Comparison of ENCODE assay signal across 17 cellular contexts in genomic region chr15:48695088-48695834, GRCh38. TPM values are rescaled to one million over a fixed set of nuclear protein-coding genes. Genes with fewer than 3 reads are reported as not detected.
DNase-seq lines count a peak whose midpoint lies in the region; ATAC-seq, FAIRE-seq and TF ChIP-seq lines count a peak whose summit lies in the region.
"Had no signal": no experiment of that assay in that cellular context is flagged by ENCODE, and none has a peak within 500 bp of the region (broad histone marks: within the 10 kb centered on the region; RNA-seq: fewer than 3 reads in every experiment).

No MANE protein-coding gene starts in this region.

- H2AFZ ChIP-seq in ACC112 (ENCODE audit: low read length, unreplicated experiment) (no peak overlapping the region), HepG2 (ENCODE audit: low read length) (no peak overlapping the region)

- no peaks in the 10 kb centered on the region for H3K79me2 ChIP-seq in ACC112 (ENCODE audit: control insufficient read depth, insufficient read depth, low read length, unreplicated experiment)
- no peaks in the 10 kb centered on the region for H3K79me2 ChIP-seq in HepG2 (ENCODE audit: insufficient read depth, low read length)

- TF ChIP-seq RAD21 in HepG2 (CRISPR knock-in tag; IDR thresholded peaks at IDR 0.05): no peak

- H3K27ac ChIP-seq in ACC112 (ENCODE audit: low read depth, low read length) (peak overlapping the region; percentile 87), HepG2 (ENCODE audit: extremely low read length, insufficient read depth, low read length) (no peak overlapping the region)
- H3K27ac ChIP-seq: A549, heart left ventricle had no signal

- H3K4me3 ChIP-seq in ACC112 (ENCODE audit: low read depth, low read length): no peak overlapping the region
- no peak overlapping the region for H3K4me3 ChIP-seq in HepG2 (replicated peaks in 1 of 3; ENCODE audit: insufficient read depth in 1 of 3, low read depth in 2 of 3, low read length in 3 of 3)
- H3K4me3 ChIP-seq: A549, heart left ventricle, lung had no signal

- intact Hi-C loops in HepG2 (cut with micrococcal nuclease; ENCODE audit: unreplicated experiment): no loop called here

- no peak for TF ChIP-seq EP300 in HepG2 (IDR thresholded peaks at IDR 0.05; ENCODE audit: low read depth in 2 of 2, low read length in 2 of 2)
- TF ChIP-seq EP300 in HepG2 (CRISPR knock-in tag; IDR thresholded peaks at IDR 0.05; ENCODE audit: borderline replicate concordance): no peak

- H3K27me3 ChIP-seq in ACC112 (ENCODE audit: insufficient read depth, low read length) (no peaks in the 10 kb centered on the region), HepG2 (ENCODE audit: control insufficient read depth in 1 of 2, insufficient read depth in 2 of 2, low read length in 2 of 2) (no peaks in the 10 kb centered on the region)
- H3K27me3 ChIP-seq: heart left ventricle had no signal

- H3K36me3 ChIP-seq in ACC112 (ENCODE audit: insufficient read depth, low read length) (no peaks in the 10 kb centered on the region), HepG2 (replicated peaks in 1 of 2; ENCODE audit: control insufficient read depth in 1 of 2, insufficient read depth in 2 of 2, low read length in 2 of 2) (no peaks in the 10 kb centered on the region)
- H3K36me3 ChIP-seq: heart left ventricle had no signal

- H3K9ac ChIP-seq in HepG2 (ENCODE audit: insufficient read depth, low read depth, low read length): no peak overlapping the region

- in situ Hi-C loops in HepG2 (cut with HindIII; ENCODE audit: extremely low pct_ligation_motif_present, low pct_unique_long_range_greater_than_20kb): no loop called here

- TF ChIP-seq POLR2A in HepG2 (IDR thresholded peaks at IDR 0.05; ENCODE audit: insufficient read depth in 1 of 2, low read depth in 2 of 2, low read length in 2 of 2): no peak

- no peak for TF ChIP-seq CTCF in HepG2 (CRISPR knock-in tag; IDR thresholded peaks at IDR 0.05)

- CTCF ChIA-PET in HepG2 (lab: Yijun Ruan, JAX; ENCODE audit: low intra/inter-chr PET ratio, low total read pairs): no interaction called here

- no peaks in the 10 kb centered on the region for H3K9me3 ChIP-seq in HepG2 (ENCODE audit: low read length)
- H3K9me3 ChIP-seq: A549, heart left ventricle had no signal

- H3K4me1 ChIP-seq in ACC112 (ENCODE audit: control insufficient read depth, insufficient read depth, low read length, unreplicated experiment) (peaks cover 53% of the 10 kb centered on the region), HepG2 (ENCODE audit: insufficient read depth, low read length) (no peaks in the 10 kb centered on the region)
- H3K4me1 ChIP-seq: A549 had no signal

- no peak for ATAC-seq in stimulated activated naive CD8-positive, alpha-beta T cell treated with anti-CD3 and anti-CD28 coated beads, Interleukin-15, Interleukin-2, amounts not matched to agents 100 U/mL and 50 U/mL, for 24 hours
- no peak for ATAC-seq in HepG2
- ATAC-seq: A549, HCT116 had no signal

- POLR2A ChIA-PET in HepG2 (lab: Yijun Ruan, JAX): no interaction called here

- H4K20me1 ChIP-seq in HepG2 (ENCODE audit: insufficient read depth, low read length): no peaks in the 10 kb centered on the region

- no peak overlapping the region for H3K4me2 ChIP-seq in HepG2 (ENCODE audit: low read depth, low read length)
- H3K4me2 ChIP-seq: A549 had no signal

- FAIRE-seq in HepG2 (lab: Jason Lieb, UNC): no peak
- FAIRE-seq: A549, TTC549 had no signal

- DNase-seq in HS-5 (ENCODE audit: low read depth): peak; percentile 95
- DNase-seq in astrocyte of the hippocampus (ENCODE audit: low read depth, low spot score): peak; percentile 90
- peak; percentile 28 for DNase-seq in hepatic stellate cell (ENCODE audit: low spot score)
- no peak for DNase-seq in stimulated activated naive CD8-positive, alpha-beta T cell treated with anti-CD3 and anti-CD28 coated beads, Interleukin-15, Interleukin-2, amounts not matched to agents 100 U/mL and 50 U/mL, for 24 hours
- DNase-seq in HepG2 (ENCODE audit: low spot score): no peak
- no peak for DNase-seq in stimulated activated naive CD4-positive, alpha-beta T cell treated with Interleukin-2 at 50 U/mL for 16 hours (lab: John Stamatoyannopoulos, UW)
- no peak for DNase-seq in NCI-H526 treated with DMSO at 0.1 percent for 48 hours (lab: John Stamatoyannopoulos, UW)
- DNase-seq: heart left ventricle; NCI-H1105 treated with DMSO at 0.1 percent for 48 hours; NCI-H510A treated with DMSO at 0.1 percent for 48 hours; nucleus accumbens; stimulated activated CD8-positive, alpha-beta memory T cell treated with anti-CD3 and anti-CD28 coated beads, Interleukin-4, amount 100 ng/mL, for 48 hours had no signal

- no TSS peak for BruUV-seq in HepG2 (replicated peaks; lab: Mats Ljungman, UMichigan)

TF ChIP-seq in HepG2, 621 proteins besides CTCF, POLR2A, EP300 and RAD21 (continues in another document):
- TF ChIP-seq ZNF770 (CRISPR knock-in tag; IDR thresholded peaks at IDR 0.05): no peak
- no peak for TF ChIP-seq SSRP1 (CRISPR knock-in tag; IDR thresholded peaks at IDR 0.05)
- TF ChIP-seq PHF8 (CRISPR knock-in tag; IDR thresholded peaks at IDR 0.05): no peak
- TF ChIP-seq GABPA (IDR thresholded peaks at IDR 0.05; ENCODE audit: low read depth, low read length): no peak
- no peak for TF ChIP-seq GABPA (CRISPR knock-in tag; IDR thresholded peaks at IDR 0.05; ENCODE audit: low read depth)
- TF ChIP-seq ZNF414 (CRISPR knock-in tag; IDR thresholded peaks at IDR 0.05): no peak
- no peak for TF ChIP-seq TCF7 (IDR thresholded peaks at IDR 0.05; ENCODE audit: low read depth)
- TF ChIP-seq ZNF510 (CRISPR knock-in tag; IDR thresholded peaks at IDR 0.05; ENCODE audit: low read depth): no peak
- TF ChIP-seq, protein P1, sequence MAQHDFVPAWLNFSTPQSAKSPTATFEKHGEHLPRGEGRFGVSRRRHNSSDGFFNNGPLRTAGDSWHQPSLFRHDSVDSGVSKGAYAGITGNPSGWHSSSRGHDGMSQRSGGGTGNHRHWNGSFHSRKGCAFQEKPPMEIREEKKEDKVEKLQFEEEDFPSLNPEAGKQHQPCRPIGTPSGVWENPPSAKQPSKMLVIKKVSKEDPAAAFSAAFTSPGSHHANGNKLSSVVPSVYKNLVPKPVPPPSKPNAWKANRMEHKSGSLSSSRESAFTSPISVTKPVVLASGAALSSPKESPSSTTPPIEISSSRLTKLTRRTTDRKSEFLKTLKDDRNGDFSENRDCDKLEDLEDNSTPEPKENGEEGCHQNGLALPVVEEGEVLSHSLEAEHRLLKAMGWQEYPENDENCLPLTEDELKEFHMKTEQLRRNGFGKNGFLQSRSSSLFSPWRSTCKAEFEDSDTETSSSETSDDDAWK (CRISPR knock-in tag; IDR thresholded peaks at IDR 0.05): no peak
- TF ChIP-seq PRMT3 (CRISPR knock-in tag; IDR thresholded peaks at IDR 0.05; ENCODE audit: borderline replicate concordance, low read depth): no peak
- no peak for TF ChIP-seq ATF1 (CRISPR knock-in tag; IDR thresholded peaks at IDR 0.05)
- no peak for TF ChIP-seq YEATS4 (CRISPR knock-in tag; IDR thresholded peaks at IDR 0.05; ENCODE audit: borderline replicate concordance)

RNA-seq across cellular contexts. Expression of gene FBN1, which starts 49.8 kb away (rescaled TPM):
- 1.7 and 3.0 TPM in 2 replicates for total RNA-seq in HepG2 (2016; rRNA removed; fragmentation: Illumina TruSeq; extraction: Trizol)
- total RNA-seq in HepG2 (2016; cell fraction: cytosol; rRNA removed; fragmentation: Illumina TruSeq; extraction: Trizol; ENCODE audit: low read depth): 0.26 and 0.71 TPM in 2 replicates
- total RNA-seq in HepG2 (2016; cell fraction: insoluble cytoplasmic fraction; rRNA removed; fragmentation: Illumina TruSeq; extraction: Trizol): 2.3 and 2.8 TPM in 2 replicates
- 0.83 and 1.2 TPM in 2 replicates for total RNA-seq in HepG2 (2016; cell fraction: membrane; rRNA removed; fragmentation: Illumina TruSeq; extraction: Trizol)
- total RNA-seq in HepG2 (2016; cell fraction: nucleus; rRNA removed; fragmentation: Illumina TruSeq; extraction: Trizol): 5.1 and 6.3 TPM in 2 replicates
- polyA plus RNA-seq in HepG2 (2011; rRNA removed): 0.81 and 1.5 TPM in 2 replicates
- 0.67 and 0.86 TPM in 2 replicates for polyA plus RNA-seq in HepG2 (2011; cell fraction: cytosol; rRNA removed)
- 1.1 and 1.4 TPM in 2 replicates for polyA plus RNA-seq in HepG2 (2011; cell fraction: nucleus; rRNA removed)
- 0.33 and 0.64 TPM in 2 replicates for polyA plus RNA-seq in HepG2 (2012)
- 0.17 and 0.28 TPM in 2 replicates for polyA plus RNA-seq in HepG2 (2016; cell fraction: cytosol; fragmentation: Illumina TruSeq; extraction: Trizol; ENCODE audit: low read depth)
- 1.3 and 1.5 TPM in 2 replicates for polyA plus RNA-seq in HepG2 (2016; cell fraction: insoluble cytoplasmic fraction; fragmentation: Illumina TruSeq; extraction: Trizol; ENCODE audit: low read depth)
- 0.23 and 0.33 TPM in 2 replicates for polyA plus RNA-seq in HepG2 (2016; cell fraction: membrane; fragmentation: Illumina TruSeq; extraction: Trizol; ENCODE audit: low read depth)
- polyA plus RNA-seq in HepG2 (2016; cell fraction: nucleus; fragmentation: Illumina TruSeq; extraction: Trizol; ENCODE audit: insufficient read depth, low read depth): 3.5 and 5.2 TPM in 2 replicates
- polyA minus RNA-seq in HepG2 (2011; rRNA and poly(A)+ RNA removed; ENCODE audit: low replicate concordance): 3.2 and 11.1 TPM in 2 replicates
- 1.7 and 2.0 TPM in 2 replicates for polyA minus RNA-seq in HepG2 (2011; cell fraction: cytosol; rRNA and poly(A)+ RNA removed)
- polyA minus RNA-seq in HepG2 (2011; cell fraction: nucleus; rRNA and poly(A)+ RNA removed): 3.5 and 4.2 TPM in 2 replicates

Comparison
In these comparisons a context has a peak if more than half of its experiments do, and no peak if none do; other contexts are left out.
1. DNase-seq: peak in HS-5 (single experiment), astrocyte of the hippocampus (single experiment) and hepatic stellate cell (single experiment); none in stimulated activated naive CD8-positive, alpha-beta T cell treated with anti-CD3 and anti-CD28 coated beads, Interleukin-15, Interleukin-2, amounts not matched to agents 100 U/mL and 50 U/mL, for 24 hours (single experiment), HepG2 (single experiment), stimulated activated naive CD4-positive, alpha-beta T cell treated with Interleukin-2 at 50 U/mL for 16 hours (single experiment) and NCI-H526 treated with DMSO at 0.1 percent for 48 hours (single experiment).